ENCODE assay signal across 25 cellular contexts in the genomic region with DNA sequence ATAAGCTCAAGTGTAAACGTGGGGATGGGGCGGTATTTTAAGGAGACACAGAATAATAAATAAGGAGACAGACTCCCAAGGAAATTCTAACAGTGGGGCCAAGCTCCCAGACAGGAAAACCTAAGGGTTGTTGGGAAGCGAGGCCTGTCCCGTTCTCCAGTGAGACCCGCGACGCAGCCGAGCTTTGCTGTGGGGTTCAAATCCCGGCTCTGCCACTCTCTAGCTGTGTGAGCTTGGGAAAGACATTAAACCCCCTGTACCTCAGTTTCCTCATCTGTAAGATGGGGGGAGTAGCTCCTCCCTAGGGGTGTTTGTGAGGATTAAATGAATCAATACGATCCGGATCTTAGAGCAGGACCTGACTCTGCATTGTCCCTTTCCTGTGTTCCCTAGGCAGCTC.
DNase-seq lines count a peak whose midpoint lies in the region; ATAC-seq, FAIRE-seq and TF ChIP-seq lines count a peak whose summit lies in the region.
"Had no signal": no experiment of that assay in that cellular context is flagged by ENCODE, and none has a peak within 500 bp of the region (broad histone marks: within the 10 kb centered on the region; RNA-seq: fewer than 3 reads in every experiment).

No MANE protein-coding gene starts in this region.

- peaks cover 2% of the 10 kb centered on the region for H3K27me3 ChIP-seq in bronchial epithelial cell (ENCODE audit: control insufficient read depth, insufficient read depth, low read length)
- no peaks in the 10 kb centered on the region for H3K27me3 ChIP-seq in SJCRH30

- no peak for ATAC-seq in HG02798 (IDR thresholded peaks at IDR 0.05; ENCODE audit: poor library complexity, unreplicated experiment)
- ATAC-seq: K562 had no signal

- peak; percentile 52 for FAIRE-seq in bronchial epithelial cell (lab: Jason Lieb, UNC)
- FAIRE-seq: A204.1, G401.6, HTR-8/SVneo, K562, RCC 7860 had no signal

- H3K4me3 ChIP-seq in bronchial epithelial cell (ENCODE audit: low read depth, low read length) (no peak overlapping the region), SJCRH30 (no peak overlapping the region)
- H3K4me3 ChIP-seq: BLaER1, GM23248, K562 had no signal

- H3K36me3 ChIP-seq in bronchial epithelial cell (ENCODE audit: control insufficient read depth, insufficient read depth, low read length) (no peaks in the 10 kb centered on the region), SJCRH30 (no peaks in the 10 kb centered on the region)
- H3K36me3 ChIP-seq: BLaER1 had no signal

- peak overlapping the region; percentile 8 for H3K27ac ChIP-seq in substantia nigra (ENCODE audit: low read depth, low read length, poor library complexity, severe bottlenecking)
- H3K27ac ChIP-seq in SJCRH30: no peak overlapping the region
- H3K27ac ChIP-seq: BLaER1, GM23248 had no signal

- no peak for TF ChIP-seq CTCF in bronchial epithelial cell (IDR thresholded peaks at IDR 0.05; ENCODE audit: insufficient read depth, low read length, severe bottlenecking)

- DNase-seq in D341Med (ENCODE audit: low spot score) (peak; percentile 3), bronchial epithelial cell (ENCODE audit: low read depth) (no peak), islet precursor cell (peak; percentile 33), substantia nigra (lab: John Stamatoyannopoulos, UW) (no peak), iPS-NIHi7 (ENCODE audit: extremely low spot score) (no peak), SJCRH30 (no peak)
- DNase-seq: CD4-positive, CD25-positive, alpha-beta regulatory T cell; COR-L47; GM23248; Kasumi-1; MV-4-11; NCI-H1105; NCI-H1436 treated with DMSO at 0.1 percent for 48 hours; NCI-H1930; NCI-H2107; NCI-H446; NCI-H524 treated with DMSO at 0.1 percent for 48 hours; NCI-H774 had no signal

- no peaks in the 10 kb centered on the region for H3K4me1 ChIP-seq in SJCRH30

- H3K9me3 ChIP-seq in SJCRH30 (replicated peaks): no peaks in the 10 kb centered on the region

Comparison
In these comparisons a context has a peak if more than half of its experiments do, and no peak if none do; other contexts are left out.
1. DNase-seq: peak in D341Med (single experiment) and islet precursor cell (single experiment); none in bronchial epithelial cell (single experiment), substantia nigra (0 of 49), iPS-NIHi7 (single experiment) and SJCRH30 (0 of 2).